29 cellular contexts compared by ENCODE assay signal in the genomic region with DNA sequence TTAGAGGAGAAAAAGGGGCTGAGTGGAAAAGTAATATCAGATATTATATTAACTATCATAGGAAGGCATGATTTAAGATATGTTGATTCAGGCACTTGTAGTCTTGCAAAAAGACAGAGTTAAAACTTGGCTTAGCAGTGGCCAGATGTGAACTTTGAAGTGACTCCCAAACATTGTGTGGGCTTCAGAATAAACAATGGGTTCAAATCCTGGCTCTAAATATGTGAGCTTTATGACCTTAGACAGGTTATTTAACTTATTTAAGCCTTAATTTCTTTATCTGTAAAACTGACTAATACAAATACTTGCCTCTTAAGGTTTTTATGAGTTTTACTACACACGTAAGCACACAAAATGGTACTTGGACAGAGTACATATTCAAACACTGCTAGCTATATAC.
"Had no signal": no experiment of that assay in that cellular context is flagged by ENCODE, and none has a peak within 500 bp of the region (broad histone marks: within the 10 kb centered on the region; RNA-seq: fewer than 3 reads in every experiment).

No MANE protein-coding gene starts in this region.

- H3K4me1 ChIP-seq: ascending aorta, breast epithelium, colonic mucosa, gastrocnemius medialis had no signal

- H3K4me3 ChIP-seq: ascending aorta, breast epithelium, cardiac muscle cell, colonic mucosa, gastrocnemius medialis, heart left ventricle had no signal

- DNase-seq: activated CD4-positive, alpha-beta memory T cell treated with anti-CD3 and anti-CD28 coated beads, Interleukin-2, amount 10 ng/mL, durations not matched to agents 7 days and 5 days; activated CD4-positive, alpha-beta T cell treated with anti-CD3 and anti-CD28 coated beads for 1 hour; activated CD4-positive, alpha-beta T cell treated with anti-CD3 and anti-CD28 coated beads for 4 hours; activated CD4-positive, alpha-beta T cell treated with anti-CD3 and anti-CD28 coated beads, Interleukin-2, amount 10 ng/mL, durations not matched to agents 7 days and 5 days; activated CD4-positive, alpha-beta T cell treated with anti-CD3 and anti-CD28 coated beads, Interleukin-2, amount 50 U/mL, for 4 hours; activated CD8-positive, alpha-beta memory T cell treated with anti-CD3 and anti-CD28 coated beads, Interleukin-2, amount 50 U/mL, for 48 hours; activated gamma-delta T cell; activated naive CD4-positive, alpha-beta T cell; activated naive CD4-positive, alpha-beta T cell treated with anti-CD3 and anti-CD28 coated beads, Interleukin-2, amount 10 ng/mL, durations not matched to agents 7 days and 5 days; activated naive CD8-positive, alpha-beta T cell treated with anti-CD3 and anti-CD28 coated beads, Interleukin-2, amount 10 ng/mL, durations not matched to agents 7 days and 5 days; activated T-cell treated with anti-CD3 and anti-CD28 coated beads for 4 hours; activated T-cell treated with anti-CD3 and anti-CD28 coated beads, Interleukin-2, amount 50 U/mL, for 24 hours; activated T-cell treated with anti-CD3 and anti-CD28 coated beads, Interleukin-2, amount 50 U/mL, for 72 hours; central memory CD4-positive, alpha-beta T cell; cerebellar nuclear complex; colonic mucosa; effector CD8-positive, alpha-beta T cell; foreskin keratinocyte; gastrocnemius medialis; glutamatergic neuron; heart left ventricle; T-helper 2 cell had no signal

- ATAC-seq: activated naive CD4-positive, alpha-beta T cell treated with anti-CD3 and anti-CD28 coated beads, Interleukin-2, amount 50 U/mL, for 72 hours; activated T-cell treated with anti-CD3 and anti-CD28 coated beads, Interleukin-2, amount 50 U/mL, for 72 hours; esophagus mucosa; foreskin keratinocyte; gastrocnemius medialis; heart left ventricle; WTC11 had no signal

- H3K9me3 ChIP-seq: ascending aorta, breast epithelium, colonic mucosa, gastrocnemius medialis had no signal

- H3K36me3 ChIP-seq: ascending aorta, breast epithelium, cardiac muscle cell, colonic mucosa, gastrocnemius medialis, heart left ventricle had no signal

- H3K27me3 ChIP-seq: ascending aorta, breast epithelium, cardiac muscle cell, colonic mucosa, foreskin keratinocyte, gastrocnemius medialis, heart left ventricle had no signal

- H3K27ac ChIP-seq: ascending aorta, breast epithelium, cardiac muscle cell, colonic mucosa, foreskin keratinocyte, gastrocnemius medialis, heart left ventricle, VCaP had no signal
